ENCODE assay signal across 32 cellular contexts in the genomic region with DNA sequence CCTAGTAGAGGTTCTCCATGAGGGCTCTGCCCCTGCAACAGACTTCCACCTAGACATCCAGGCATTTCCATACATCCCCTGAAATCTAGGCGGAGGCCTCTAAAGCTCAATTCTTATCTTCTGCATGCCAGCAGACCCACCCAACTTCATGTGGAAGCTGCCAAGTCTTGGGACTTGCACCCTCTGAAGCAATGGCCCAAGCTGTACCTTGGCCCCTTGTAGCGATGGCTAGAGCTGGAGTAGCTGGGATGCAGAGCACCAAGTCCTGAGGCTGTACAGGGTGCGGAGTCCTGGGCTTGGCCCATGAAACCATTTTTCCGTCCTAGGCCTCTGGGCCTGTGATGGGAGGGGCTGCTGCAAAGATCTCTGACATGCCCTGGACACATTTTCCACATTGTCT.
"Had no signal": no experiment of that assay in that cellular context is flagged by ENCODE, and none has a peak within 500 bp of the region (broad histone marks: within the 10 kb centered on the region; RNA-seq: fewer than 3 reads in every experiment).

No MANE protein-coding gene starts in this region.

- H3K27me3 ChIP-seq: adrenal gland, ascending aorta, body of pancreas, brain microvascular endothelial cell, breast epithelium, cardiac muscle cell had no signal

- H3K9me3 ChIP-seq: adrenal gland, ascending aorta, body of pancreas, breast epithelium had no signal

- FAIRE-seq: astrocyte, bronchial epithelial cell had no signal

- DNase-seq: activated effector memory CD4-positive, alpha-beta T cell treated with anti-CD3 and anti-CD28 coated beads, Interleukin-2, amount 50 U/mL, for 16 hours; activated effector memory CD4-positive, alpha-beta T cell treated with Interleukin-2 at 50 U/mL for 16 hours; activated gamma-delta T cell; activated gamma-delta T cell treated with Interleukin-2 at 50 U/mL for 16 hours; activated naive CD4-positive, alpha-beta T cell; activated naive CD4-positive, alpha-beta T cell treated with anti-CD3 and anti-CD28 coated beads for 36 hours; activated naive CD4-positive, alpha-beta T cell treated with anti-CD3 and anti-CD28 coated beads, Interleukin-2, amount 10 ng/mL, durations not matched to agents 7 days and 5 days; activated naive CD4-positive, alpha-beta T cell treated with anti-CD3 and anti-CD28 coated beads, Interleukin-2, amount 50 U/mL, for 16 hours; activated naive CD4-positive, alpha-beta T cell treated with Interleukin-2 at 50 U/mL for 16 hours; activated naive CD8-positive, alpha-beta T cell treated with anti-CD3 and anti-CD28 coated beads for 36 hours; activated naive CD8-positive, alpha-beta T cell treated with anti-CD3 and anti-CD28 coated beads, Interleukin-2, amount 10 ng/mL, durations not matched to agents 7 days and 5 days; activated naive CD8-positive, alpha-beta T cell treated with anti-CD3 and anti-CD28 coated beads, Interleukin-2, amount 50 U/mL, for 24 hours; activated T-cell treated with anti-CD3 and anti-CD28 coated beads, Interleukin-2, amount 50 U/mL, for 1 hour; activated T-cell treated with anti-CD3 and anti-CD28 coated beads, Interleukin-2, amount 50 U/mL, for 24 hours; activated T-cell treated with anti-CD3 and anti-CD28 coated beads, Interleukin-2, amount 50 U/mL, for 4 hours; activated T-cell treated with anti-CD3 and anti-CD28 coated beads, Interleukin-2, amount 50 U/mL, for 48 hours; activated T-cell treated with anti-CD3 and anti-CD28 coated beads, Interleukin-2, amount 50 U/mL, for 72 hours; adrenal gland; amniotic stem cell; amygdala; anterior cingulate cortex; aorta; body of pancreas; brain microvascular endothelial cell; caudate nucleus; central memory CD4-positive, alpha-beta T cell; cerebellar nuclear complex had no signal

- H3K4me1 ChIP-seq: adrenal gland, ascending aorta, body of pancreas, breast epithelium had no signal

- H3K36me3 ChIP-seq: adrenal gland, ascending aorta, brain microvascular endothelial cell, breast epithelium, cardiac muscle cell had no signal

- H3K27ac ChIP-seq: adrenal gland, ascending aorta, body of pancreas, brain microvascular endothelial cell, breast epithelium, cardiac muscle cell had no signal

- H3K4me3 ChIP-seq: adrenal gland, ascending aorta, body of pancreas, breast epithelium, cardiac muscle cell had no signal
